In genomic region chr18:54209471-54210180, GRCh38 we compare ENCODE assay signal across 8 cellular contexts. TPM values are rescaled to one million over a fixed set of nuclear protein-coding genes. Genes with fewer than 3 reads are reported as not detected.
DNase-seq lines count a peak whose midpoint lies in the region; ATAC-seq lines count a peak whose summit lies in the region.

No MANE protein-coding gene starts in this region.

- H3K27me3 Mint-ChIP-seq in activated T-cell treated with anti-CD3 and anti-CD28 coated beads, Interleukin-2, amount 50 U/mL, for 4 hours (ENCODE audit: low read depth): no peaks in the 10 kb centered on the region
- no peaks in the 10 kb centered on the region for H3K27me3 Mint-ChIP-seq in T-helper 2 cell treated with Interferon-gamma antibody and Interleukin-4, amounts not matched to agents 5 μg/mL and 100 μg/mL, for 36 hours (ENCODE audit: low read depth)

- H3K27ac Mint-ChIP-seq in T-helper 2 cell treated with Interferon-gamma antibody and Interleukin-4, amounts not matched to agents 5 μg/mL and 100 μg/mL, for 36 hours: peak overlapping the region; percentile 55
- peak overlapping the region; percentile 88 for H3K27ac Mint-ChIP-seq in stimulated activated effector memory CD8-positive, alpha-beta T cell treated with anti-CD3 and anti-CD28 coated beads, Interleukin-12 subunit alpha, Interleukin-12 subunit beta, amount 100 ng/mL, for 72 hours

- peak overlapping the region; percentile 59 for H3K4me3 Mint-ChIP-seq in activated T-cell treated with anti-CD3 and anti-CD28 coated beads, Interleukin-2, amount 50 U/mL, for 4 hours
- H3K4me3 Mint-ChIP-seq in T-helper 2 cell treated with Interferon-gamma antibody and Interleukin-4, amounts not matched to agents 5 μg/mL and 100 μg/mL, for 36 hours: peak overlapping the region; percentile 30
- peak overlapping the region; percentile 55 for H3K4me3 Mint-ChIP-seq in stimulated activated effector memory CD8-positive, alpha-beta T cell treated with anti-CD3 and anti-CD28 coated beads, Interleukin-12 subunit alpha, Interleukin-12 subunit beta, amount 100 ng/mL, for 72 hours

- peaks cover 64% of the 10 kb centered on the region for H3K4me1 Mint-ChIP-seq in activated T-cell treated with anti-CD3 and anti-CD28 coated beads, Interleukin-2, amount 50 U/mL, for 4 hours (ENCODE audit: low read depth)
- peaks cover 42% of the 10 kb centered on the region for H3K4me1 Mint-ChIP-seq in T-helper 2 cell treated with Interferon-gamma antibody and Interleukin-4, amounts not matched to agents 5 μg/mL and 100 μg/mL, for 36 hours (ENCODE audit: low read depth)
- peaks cover 57% of the 10 kb centered on the region for H3K4me1 Mint-ChIP-seq in stimulated activated effector memory CD8-positive, alpha-beta T cell treated with anti-CD3 and anti-CD28 coated beads, Interleukin-12 subunit alpha, Interleukin-12 subunit beta, amount 100 ng/mL, for 72 hours

- peak; percentile 89 to 93 for ATAC-seq in activated T-cell treated with anti-CD3 and anti-CD28 coated beads, Interleukin-2, amount 50 U/mL, for 4 hours
- peak; percentile 85 for ATAC-seq in HG02852 (IDR thresholded peaks at IDR 0.05; ENCODE audit: unreplicated experiment)
- ATAC-seq in stimulated activated effector memory CD8-positive, alpha-beta T cell treated with anti-CD3 and anti-CD28 coated beads, Interleukin-12 subunit alpha, Interleukin-12 subunit beta, amount 100 ng/mL, for 72 hours: peak; percentile 93

- peaks cover 9% of the 10 kb centered on the region for H3K36me3 Mint-ChIP-seq in activated T-cell treated with anti-CD3 and anti-CD28 coated beads, Interleukin-2, amount 50 U/mL, for 4 hours (ENCODE audit: insufficient read depth)
- H3K36me3 Mint-ChIP-seq in T-helper 2 cell treated with Interferon-gamma antibody and Interleukin-4, amounts not matched to agents 5 μg/mL and 100 μg/mL, for 36 hours (ENCODE audit: low read depth): peaks cover 12% of the 10 kb centered on the region
- peaks cover 24% of the 10 kb centered on the region for H3K36me3 Mint-ChIP-seq in stimulated activated effector memory CD8-positive, alpha-beta T cell treated with anti-CD3 and anti-CD28 coated beads, Interleukin-12 subunit alpha, Interleukin-12 subunit beta, amount 100 ng/mL, for 72 hours

- no peak for DNase-seq in activated T-cell treated with anti-CD3 and anti-CD28 coated beads, Interleukin-2, amount 50 U/mL, for 4 hours
- DNase-seq in activated T-cell treated with anti-CD3 and anti-CD28 coated beads for 4 hours (no peak), T-helper 9 cell (no peak), amygdala (lab: John Stamatoyannopoulos, UW) (no peak), COLO829 (ENCODE audit: low spot score) (no peak)
- no peak for DNase-seq in T-helper 2 cell treated with Interferon-gamma antibody and Interleukin-4, amounts not matched to agents 5 μg/mL and 100 μg/mL, for 36 hours (ENCODE audit: low spot score)
- no peak for DNase-seq in stimulated activated effector memory CD8-positive, alpha-beta T cell treated with anti-CD3 and anti-CD28 coated beads, Interleukin-12 subunit alpha, Interleukin-12 subunit beta, amount 100 ng/mL, for 72 hours (ENCODE audit: low spot score in 2 of 2)

- H3K9me3 Mint-ChIP-seq in activated T-cell treated with anti-CD3 and anti-CD28 coated beads, Interleukin-2, amount 50 U/mL, for 4 hours: no peaks in the 10 kb centered on the region
- H3K9me3 Mint-ChIP-seq in T-helper 2 cell treated with Interferon-gamma antibody and Interleukin-4, amounts not matched to agents 5 μg/mL and 100 μg/mL, for 36 hours: no peaks in the 10 kb centered on the region
- H3K9me3 Mint-ChIP-seq in stimulated activated effector memory CD8-positive, alpha-beta T cell treated with anti-CD3 and anti-CD28 coated beads, Interleukin-12 subunit alpha, Interleukin-12 subunit beta, amount 100 ng/mL, for 72 hours: no peaks in the 10 kb centered on the region

RNA-seq across cellular contexts. Expression of gene MBD2, which starts 14.8 kb away (rescaled TPM):
- 100 to 1,000 TPM; 119 to 172 (median 135) TPM for total RNA-seq in activated T-cell treated with anti-CD3 and anti-CD28 coated beads, Interleukin-2, amount 50 U/mL, for 4 hours

RNA-seq across cellular contexts. Expression of gene POLI, which starts 59.7 kb away (rescaled TPM):
- total RNA-seq in activated T-cell treated with anti-CD3 and anti-CD28 coated beads, Interleukin-2, amount 50 U/mL, for 4 hours: 10 to 100 TPM in 1 of 3 donors, 1 to 10 TPM in 2; 9.0 to 10.2 (median 9.5) TPM
